ENCODE assay signal across 9 cellular contexts in the genomic region with DNA sequence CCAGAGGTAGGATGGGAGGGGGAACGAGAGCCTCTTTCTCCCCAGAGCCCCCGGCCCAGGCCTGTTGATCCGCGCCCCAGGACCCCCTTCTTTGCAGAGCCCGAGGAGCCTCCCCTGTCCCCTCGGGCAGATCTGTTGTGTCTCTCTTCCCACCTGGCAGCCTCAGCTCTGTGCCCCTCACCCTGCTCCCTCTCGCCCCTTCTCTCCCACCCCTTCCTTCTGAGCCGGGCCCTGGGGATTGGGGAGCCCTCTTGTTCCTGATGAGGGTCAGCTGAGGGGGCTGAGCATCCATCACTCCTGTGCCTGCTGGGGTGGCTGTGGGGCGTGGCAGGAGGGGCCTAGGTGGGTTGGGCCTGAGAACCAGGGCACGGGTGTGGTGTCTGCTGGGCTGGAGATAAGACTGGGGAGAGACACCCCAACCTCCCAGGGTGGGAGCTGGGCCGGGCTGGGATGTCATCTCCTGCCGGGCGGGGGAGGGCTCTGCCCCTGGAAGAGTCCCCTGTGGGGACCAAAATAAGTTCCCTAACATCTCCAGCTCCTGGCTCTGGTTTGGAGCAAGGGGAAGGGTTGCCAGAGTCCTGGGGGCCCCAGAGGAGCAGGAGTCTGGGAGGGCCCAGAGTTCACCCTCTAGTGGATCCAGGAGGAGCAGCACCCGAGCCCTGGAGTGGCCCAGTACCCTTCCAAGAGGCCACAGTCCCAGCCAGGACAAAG.
DNase-seq lines count a peak whose midpoint lies in the region; ATAC-seq and TF ChIP-seq lines count a peak whose summit lies in the region.
"Had no signal": no experiment of that assay in that cellular context is flagged by ENCODE, and none has a peak within 500 bp of the region (broad histone marks: within the 10 kb centered on the region; RNA-seq: fewer than 3 reads in every experiment).

No MANE protein-coding gene starts in this region.

- no TSS peak for BruUV-seq in Caco-2 (replicated peaks; lab: Mats Ljungman, UMichigan)

- H3K36me3 ChIP-seq in Caco-2 (ENCODE audit: control insufficient read depth, insufficient read depth, low read length) (no peaks in the 10 kb centered on the region), left lung (peaks cover 0 to 10% of the 10 kb centered on the region in 2 donors)

- H3K9me3 ChIP-seq in Caco-2 (no peaks in the 10 kb centered on the region), left lung (no peaks in the 10 kb centered on the region)

- peak; percentile 42 to 62 for TF ChIP-seq CTCF in Caco-2 (IDR thresholded peaks at IDR 0.05; ENCODE audit: insufficient read depth in 1 of 2, low read depth in 1 of 2, low read length in 1 of 2, severe bottlenecking in 1 of 2, unreplicated experiment in 1 of 2)
- peak; percentile 20 for TF ChIP-seq CTCF in HL-60 (IDR thresholded peaks at IDR 0.05; ENCODE audit: insufficient read depth, low read length)
- peak in 1 of 2 donors; percentile 24 for TF ChIP-seq CTCF in left lung (IDR thresholded peaks at IDR 0.05)

- peak; percentile 54 to 61 for DNase-seq in Caco-2
- DNase-seq in HL-60 (ENCODE audit: low read depth in 1 of 2, low spot score in 1 of 2): peak in 1 of 2 experiments; percentile 20
- peak in 1 of 2 donors; percentile 65 for DNase-seq in left lung
- DNase-seq in NCI-H774 (lab: John Stamatoyannopoulos, UW): no peak
- no peak for DNase-seq in OCI-M2 (lab: John Stamatoyannopoulos, UW; ENCODE audit: unreplicated experiment)

- H3K27me3 Mint-ChIP-seq in Caco-2 (ENCODE audit: insufficient read depth, unreplicated experiment): peaks cover 5% of the 10 kb centered on the region
- no peaks in the 10 kb centered on the region for H3K27me3 Mint-ChIP-seq in activated T-helper 17 cell treated with anti-CD3 and anti-CD28 coated beads, Interleukin-2, amount 50 U/mL, for 72 hours

- H3K27me3 ChIP-seq in Caco-2 (replicated peaks; ENCODE audit: control insufficient read depth, insufficient read depth, low read length): no peaks in the 10 kb centered on the region
- H3K27me3 ChIP-seq in HL-60 (ENCODE audit: insufficient read depth, poor library complexity, severe bottlenecking): no peaks in the 10 kb centered on the region
- no peaks in the 10 kb centered on the region for H3K27me3 ChIP-seq in left lung

- no peak overlapping the region for H3K27ac Mint-ChIP-seq in Caco-2 (ENCODE audit: unreplicated experiment)
- H3K27ac Mint-ChIP-seq in activated T-helper 17 cell treated with anti-CD3 and anti-CD28 coated beads, Interleukin-2, amount 50 U/mL, for 72 hours: no peak overlapping the region
- H3K27ac Mint-ChIP-seq: dendritic cell treated with granulocyte-macrophage colony-stimulating factor and Interleukin-4, amounts not matched to agents 40 ng/mL and 50 ng/mL, for 4 days had no signal

- H3K4me3 Mint-ChIP-seq in Caco-2 (ENCODE audit: unreplicated experiment): no peak overlapping the region
- H3K4me3 Mint-ChIP-seq in activated T-helper 17 cell treated with anti-CD3 and anti-CD28 coated beads, Interleukin-2, amount 50 U/mL, for 72 hours: no peak overlapping the region
- H3K4me3 Mint-ChIP-seq: dendritic cell treated with granulocyte-macrophage colony-stimulating factor and Interleukin-4, amounts not matched to agents 40 ng/mL and 50 ng/mL, for 4 days had no signal

- H3K9me3 Mint-ChIP-seq in Caco-2 (ENCODE audit: unreplicated experiment): no peaks in the 10 kb centered on the region
- H3K9me3 Mint-ChIP-seq in activated T-helper 17 cell treated with anti-CD3 and anti-CD28 coated beads, Interleukin-2, amount 50 U/mL, for 72 hours: no peaks in the 10 kb centered on the region
- H3K9me3 Mint-ChIP-seq: dendritic cell treated with granulocyte-macrophage colony-stimulating factor and Interleukin-4, amounts not matched to agents 40 ng/mL and 50 ng/mL, for 4 days had no signal

- H3K4me3 ChIP-seq in Caco-2 (ENCODE audit: low read depth, low read length) (no peak overlapping the region), HL-60 (replicated peaks; ENCODE audit: insufficient read depth, low read length) (no peak overlapping the region), left lung (no peak overlapping the region)

- peak; percentile 52 for ATAC-seq in activated T-helper 17 cell treated with anti-CD3 and anti-CD28 coated beads, Interleukin-2, amount 50 U/mL, for 72 hours (replicated peaks)
- ATAC-seq in left lung (peak; percentile 39), HG03175 (IDR thresholded peaks at IDR 0.05; ENCODE audit: unreplicated experiment) (no peak), HG03045 (IDR thresholded peaks at IDR 0.05; ENCODE audit: unreplicated experiment) (no peak)

- CTCF ChIA-PET in Caco-2 (lab: Charles Lee): interaction anchor here (0.6 to 0.7 kb wide), 2 partner anchors 12 to 21 kb away, joined by 3 read pairs; no protein-coding TSS in a partner anchor

- intact Hi-C loops in Caco-2 (cut with micrococcal nuclease; ENCODE audit: unreplicated experiment): no loop called here
- intact Hi-C loops in left lung (cut with DNase I): loop anchor here in 1 of 2 donors (10.0 kb wide), 1 partner anchor 712 kb away; no protein-coding TSS in a partner anchor

- POLR2A ChIA-PET in Caco-2 (lab: Charles Lee): no interaction called here

- H3K4me1 Mint-ChIP-seq in Caco-2 (ENCODE audit: low read depth, unreplicated experiment): no peaks in the 10 kb centered on the region
- H3K4me1 Mint-ChIP-seq in activated T-helper 17 cell treated with anti-CD3 and anti-CD28 coated beads, Interleukin-2, amount 50 U/mL, for 72 hours: no peaks in the 10 kb centered on the region

- H3K4me1 ChIP-seq in Caco-2 (no peaks in the 10 kb centered on the region), left lung (peaks cover 0 to 10% of the 10 kb centered on the region in 2 donors)

- H3K27ac ChIP-seq in HL-60 (replicated peaks) (no peak overlapping the region), left lung (no peak overlapping the region)

- no peaks in the 10 kb centered on the region for H3K36me3 Mint-ChIP-seq in Caco-2 (ENCODE audit: insufficient read depth, unreplicated experiment)
- no peaks in the 10 kb centered on the region for H3K36me3 Mint-ChIP-seq in activated T-helper 17 cell treated with anti-CD3 and anti-CD28 coated beads, Interleukin-2, amount 50 U/mL, for 72 hours (ENCODE audit: low read depth)

Comparison
In these comparisons a context has a peak if more than half of its experiments do, and no peak if none do; other contexts are left out.
1. DNase-seq: peak in Caco-2 (2 of 2); none in NCI-H774 (single experiment) and OCI-M2 (single experiment).
2. ATAC-seq: peak in activated T-helper 17 cell treated with anti-CD3 and anti-CD28 coated beads, Interleukin-2, amount 50 U/mL, for 72 hours (single experiment) and left lung (single experiment); none in HG03175 (single experiment) and HG03045 (single experiment).